Comparison of ENCODE assay signal across 15 cellular contexts in the genomic region with DNA sequence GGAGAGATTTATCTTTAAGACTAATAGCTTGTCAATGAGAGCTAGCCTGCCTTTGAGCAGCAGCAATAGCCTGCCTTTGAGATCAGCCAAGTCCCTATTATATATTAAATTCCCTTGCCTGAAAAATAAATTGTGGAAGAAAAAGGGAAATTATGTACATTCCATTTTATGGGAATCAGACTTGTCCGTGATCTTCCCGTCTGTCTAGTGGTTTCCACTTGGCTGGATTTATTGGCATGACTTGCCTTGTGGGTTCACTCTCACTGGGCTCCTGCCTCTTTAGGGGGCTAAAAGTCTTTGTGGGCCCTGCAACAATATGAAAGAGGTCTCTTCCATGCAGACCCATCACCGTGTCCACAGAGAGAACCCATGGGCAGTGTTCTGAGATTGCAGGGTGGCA.
"Had no signal": no experiment of that assay in that cellular context is flagged by ENCODE, and none has a peak within 500 bp of the region (broad histone marks: within the 10 kb centered on the region; RNA-seq: fewer than 3 reads in every experiment).

No MANE protein-coding gene starts in this region.

- H3K9me3 Mint-ChIP-seq: activated B cell treated with CpG ODN at 0.5 μM for 24 hours; activated naive CD8-positive, alpha-beta T cell treated with anti-CD3 and anti-CD28 coated beads for 36 hours had no signal

- H3K27me3 Mint-ChIP-seq: activated B cell treated with CpG ODN at 0.5 μM for 24 hours; activated naive CD8-positive, alpha-beta T cell treated with anti-CD3 and anti-CD28 coated beads for 36 hours had no signal

- H3K4me3 ChIP-seq: gastrocnemius medialis, pancreas, tibial nerve, uterus had no signal

- H3K27ac Mint-ChIP-seq: activated B cell treated with CpG ODN at 0.5 μM for 24 hours; activated CD8-positive, alpha-beta T cell treated with anti-CD3 and anti-CD28 coated beads, Interleukin-2, amount 10 ng/mL, durations not matched to agents 7 days and 5 days; activated naive CD8-positive, alpha-beta T cell treated with anti-CD3 and anti-CD28 coated beads for 36 hours had no signal

- DNase-seq: activated B cell treated with CpG ODN at 0.5 μM for 24 hours; activated CD4-positive, alpha-beta T cell treated with anti-CD3 and anti-CD28 coated beads for 48 hours; activated CD8-positive, alpha-beta memory T cell treated with anti-CD3 and anti-CD28 coated beads, Interleukin-2, amount 50 U/mL, for 4 hours; activated CD8-positive, alpha-beta T cell treated with anti-CD3 and anti-CD28 coated beads, Interleukin-2, amount 10 ng/mL, durations not matched to agents 7 days and 5 days; activated gamma-delta T cell; activated naive CD8-positive, alpha-beta T cell treated with anti-CD3 and anti-CD28 coated beads for 36 hours; activated T-cell treated with anti-CD3 and anti-CD28 coated beads, Interleukin-2, amount 50 U/mL, for 48 hours; anterior cingulate cortex; gastrocnemius medialis; pancreas; stimulated activated CD4-positive, alpha-beta T cell treated with anti-CD3 and anti-CD28 coated beads, Interleukin-12 subunit alpha, Interleukin-12 subunit beta, amount 100 ng/mL, for 4 hours; stimulated activated CD4-positive, alpha-beta T cell treated with anti-CD3 and anti-CD28 coated beads, Interleukin-2, amount 100 ng/mL, for 24 hours; uterus had no signal

- ATAC-seq: activated CD8-positive, alpha-beta T cell treated with anti-CD3 and anti-CD28 coated beads, Interleukin-2, amount 10 ng/mL, durations not matched to agents 7 days and 5 days; gastrocnemius medialis; left lobe of liver; pancreas had no signal

- H3K27ac ChIP-seq: gastrocnemius medialis, pancreas, tibial nerve, uterus had no signal

- H3K27me3 ChIP-seq: gastrocnemius medialis, pancreas, tibial nerve, uterus had no signal

- H3K9me3 ChIP-seq: gastrocnemius medialis, pancreas, tibial nerve, uterus had no signal

- H3K4me1 ChIP-seq: gastrocnemius medialis, pancreas had no signal

- H3K36me3 ChIP-seq: gastrocnemius medialis, pancreas, tibial nerve, uterus had no signal

- H3K4me3 Mint-ChIP-seq: activated B cell treated with CpG ODN at 0.5 μM for 24 hours; activated CD8-positive, alpha-beta T cell treated with anti-CD3 and anti-CD28 coated beads, Interleukin-2, amount 10 ng/mL, durations not matched to agents 7 days and 5 days; activated naive CD8-positive, alpha-beta T cell treated with anti-CD3 and anti-CD28 coated beads for 36 hours had no signal
